Comparison of ENCODE assay signal across 7 cellular contexts in the genomic region with DNA sequence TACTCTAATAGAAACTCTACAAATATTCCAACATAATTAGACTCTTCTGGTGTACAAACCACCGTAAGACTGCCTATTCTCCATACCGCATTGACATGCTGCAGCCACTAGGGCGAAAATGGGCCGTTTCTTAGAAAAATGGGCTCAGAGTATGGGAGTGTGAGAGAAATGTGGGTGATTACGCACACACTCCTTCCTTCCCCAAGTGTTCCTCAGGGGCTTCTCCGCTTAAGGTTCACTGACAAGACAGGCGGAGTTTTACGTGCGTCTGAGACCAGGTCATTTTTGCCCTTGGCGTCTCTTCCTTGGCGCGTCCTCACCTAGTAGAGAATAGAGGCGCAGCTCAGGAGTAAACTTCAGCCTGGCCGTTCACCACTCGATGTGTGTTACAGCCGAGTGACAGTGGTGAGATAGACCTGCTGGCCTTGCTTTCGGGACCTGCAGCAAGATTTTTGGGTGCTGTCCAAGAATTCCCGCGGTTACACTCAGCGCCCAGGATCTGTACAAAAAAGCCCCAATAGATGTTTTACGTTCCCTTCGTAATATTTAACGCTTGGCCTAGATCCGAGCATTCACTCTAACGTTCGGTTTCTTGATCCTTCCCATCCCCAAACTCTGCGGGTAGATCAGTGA. TPM values are rescaled to one million over a fixed set of nuclear protein-coding genes. Genes with fewer than 3 reads are reported as not detected.
DNase-seq lines count a peak whose midpoint lies in the region; ATAC-seq and TF ChIP-seq lines count a peak whose summit lies in the region.

No MANE protein-coding gene starts in this region.

- no peak overlapping the region for H3K4me3 ChIP-seq in fibroblast of the aortic adventitia (ENCODE audit: low read depth, low read length)

- peak; percentile 65 for TF ChIP-seq CTCF in GM12873 (IDR thresholded peaks at IDR 0.05; ENCODE audit: insufficient read depth, low read depth, low read length, missing control alignments)
- TF ChIP-seq CTCF in fibroblast of the aortic adventitia (IDR thresholded peaks at IDR 0.05; ENCODE audit: insufficient read depth, low read length) = peak; percentile 54
- no peak for TF ChIP-seq CTCF in omental fat pad (IDR thresholded peaks at IDR 0.05)

- ATAC-seq in GM21737 (IDR thresholded peaks at IDR 0.05; ENCODE audit: unreplicated experiment) (peak; percentile 11), omental fat pad (ENCODE audit: low FRiP score) (peak; percentile 33), GM18520 (IDR thresholded peaks at IDR 0.05; ENCODE audit: unreplicated experiment) (no peak)

- DNase-seq in RKO (ENCODE audit: low spot score) (peak; percentile 38), fibroblast of the aortic adventitia (ENCODE audit: low read depth) (peak; percentile 12), omental fat pad (ENCODE audit: low spot score) (no peak), CD1c-positive myeloid dendritic cell (ENCODE audit: extremely low spot score) (no peak)

RNA-seq across cellular contexts. Expression of gene NTRK2, which starts 1.8 kb away (rescaled TPM):
- total RNA-seq in fibroblast of the aortic adventitia (ENCODE audit: low replicate concordance) (3.3 and 9.7 TPM in 2 replicates), omental fat pad (10 to 100 TPM; 13.9 to 20.2 (median 16.1) TPM)

Comparison
In these comparisons a context has a peak if more than half of its experiments do, and no peak if none do; other contexts are left out.
1. CTCF ChIP-seq: peak in GM12873 (single experiment) and fibroblast of the aortic adventitia (single experiment); none in omental fat pad (0 of 3).
2. DNase-seq: peak in RKO (single experiment) and fibroblast of the aortic adventitia (single experiment); none in omental fat pad (single experiment) and CD1c-positive myeloid dendritic cell (single experiment).